ENCODE assay signal across 22 cellular contexts in the genomic region with DNA sequence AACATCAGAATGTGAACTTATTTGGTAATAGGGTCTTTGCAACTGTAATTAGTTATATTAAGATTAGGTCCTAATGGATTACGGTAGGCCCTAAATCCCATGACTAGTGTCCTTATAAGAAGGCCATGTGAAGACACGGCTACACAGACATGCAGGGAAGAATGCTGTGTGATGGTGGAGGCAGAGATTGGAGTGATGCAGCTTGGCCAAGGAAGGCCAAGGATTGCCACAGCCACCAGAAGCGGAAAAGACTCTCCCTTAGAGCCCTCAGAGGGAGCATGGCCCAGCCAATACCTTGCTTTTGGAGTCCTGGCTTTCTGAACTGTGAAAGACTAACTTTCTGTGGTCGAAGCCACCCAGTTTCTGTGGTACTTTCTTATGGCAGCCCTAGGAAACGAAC. TPM values are rescaled to one million over a fixed set of nuclear protein-coding genes. Genes with fewer than 3 reads are reported as not detected.
DNase-seq lines count a peak whose midpoint lies in the region; ATAC-seq, FAIRE-seq and TF ChIP-seq lines count a peak whose summit lies in the region.
"Had no signal": no experiment of that assay in that cellular context is flagged by ENCODE, and none has a peak within 500 bp of the region (broad histone marks: within the 10 kb centered on the region; RNA-seq: fewer than 3 reads in every experiment).

No MANE protein-coding gene starts in this region.

- H4K20me1 ChIP-seq in PC-3 (ENCODE audit: low read length), result no peaks in the 10 kb centered on the region

- ATAC-seq in HG03432 (IDR thresholded peaks at IDR 0.05; ENCODE audit: unreplicated experiment), result peak; percentile 46
- ATAC-seq in PC-3, result no peak
- ATAC-seq in foreskin keratinocyte, result no peak

- POLR2A ChIA-PET in PC-3 (lab: Charles Lee; ENCODE audit: unreplicated experiment), result no interaction called here

- no peak overlapping the region for H3K4me3 ChIP-seq in PC-3 (ENCODE audit: low read length)
- H3K4me3 ChIP-seq in skeletal muscle satellite cell (ENCODE audit: low read length), result no peak overlapping the region
- H3K4me3 ChIP-seq: HAP-1 had no signal

- H3K27me3 ChIP-seq in PC-3 (ENCODE audit: low read length) (no peaks in the 10 kb centered on the region), foreskin keratinocyte (no peaks in the 10 kb centered on the region), skeletal muscle satellite cell (ENCODE audit: control insufficient read depth, insufficient read depth, low read length) (no peaks in the 10 kb centered on the region)
- H3K27me3 ChIP-seq: BE2C had no signal

- peak overlapping the region; percentile 24 for H3K27ac ChIP-seq in PC-3 (ENCODE audit: low read length)
- peak overlapping the region; percentile 92 for H3K27ac ChIP-seq in foreskin keratinocyte

- H3K36me3 ChIP-seq in PC-3 (ENCODE audit: low read depth, low read length) (no peaks in the 10 kb centered on the region), skeletal muscle satellite cell (ENCODE audit: insufficient read depth, low read length) (no peaks in the 10 kb centered on the region)
- H3K36me3 ChIP-seq: BE2C, HAP-1 had no signal

- no peaks in the 10 kb centered on the region for H3K79me2 ChIP-seq in PC-3 (ENCODE audit: low read length)

- CTCF ChIA-PET in PC-3 (lab: Charles Lee), result no interaction called here

- H3K4me2 ChIP-seq in PC-3 (ENCODE audit: low read length) (no peak overlapping the region), skeletal muscle satellite cell (ENCODE audit: low read length) (peak overlapping the region; percentile 22)

- H3K9me3 ChIP-seq in PC-3 (ENCODE audit: low read length), result no peaks in the 10 kb centered on the region
- H3K9me3 ChIP-seq in skeletal muscle satellite cell (replicated peaks; ENCODE audit: low read length), result no peaks in the 10 kb centered on the region
- H3K9me3 ChIP-seq: BE2C, HAP-1 had no signal

- H3K9me2 ChIP-seq in PC-3 (replicated peaks; ENCODE audit: low read length), result no peaks in the 10 kb centered on the region

- FAIRE-seq in H54 (lab: Jason Lieb, UNC), result no peak
- FAIRE-seq: GM12891, GM19239, H1 had no signal

- no peak overlapping the region for H3K9ac ChIP-seq in PC-3 (ENCODE audit: low read length)
- no peak overlapping the region for H3K9ac ChIP-seq in skeletal muscle satellite cell (ENCODE audit: low read depth, low read length)

- H2AFZ ChIP-seq in PC-3 (ENCODE audit: low read length), result no peak overlapping the region

- TF ChIP-seq CTCF in PC-3 (conservative IDR thresholded peaks at IDR 0.05; ENCODE audit: low read depth, low read length) (no peak), foreskin keratinocyte (conservative IDR thresholded peaks at IDR 0.05) (no peak)

- BruUV-seq in PC-3 (replicated peaks; lab: Mats Ljungman, UMichigan), result no TSS peak

- H3F3A ChIP-seq in PC-3 (ENCODE audit: low read length, unreplicated experiment), result no peaks in the 10 kb centered on the region

- no peak for TF ChIP-seq POLR2A in H54 (IDR thresholded peaks at IDR 0.05; ENCODE audit: low read depth, low read length)

- H3K4me1 ChIP-seq in PC-3 (ENCODE audit: insufficient read depth, low read length) (peaks cover 6% of the 10 kb centered on the region; the same call in 1 of the 2 replicates), foreskin keratinocyte (peaks cover 4% of the 10 kb centered on the region), skeletal muscle satellite cell (ENCODE audit: control insufficient read depth, insufficient read depth, low read length) (peaks cover 11% of the 10 kb centered on the region)
- H3K4me1 ChIP-seq: BE2C, HAP-1 had no signal

- intact Hi-C loops in PC-3 (cut with micrococcal nuclease), result no loop called here

- no peak for DNase-seq in PC-3
- no peak for DNase-seq in foreskin keratinocyte
- no peak for DNase-seq in H54 (ENCODE audit: insufficient read length, low spot score)
- no peak for DNase-seq in NCI-H510A (lab: John Stamatoyannopoulos, UW)
- no peak for DNase-seq in iPS-NIHi11 (ENCODE audit: low spot score)
- DNase-seq: ACHN; BE2C; C1 segment of cervical spinal cord; CD4-positive, CD25-positive, alpha-beta regulatory T cell; CD8-positive, alpha-beta memory T cell; COR-L47; DMS 273 treated with DMSO at 0.1 percent for 48 hours; DMS53; DND-41 had no signal

RNA-seq across cellular contexts. Expression of a gene that starts 9.7 kb away (rescaled TPM):
- total RNA-seq in PC-3 (2014; rRNA removed) (7.1 and 9.0 TPM in 2 replicates), foreskin keratinocyte (9.8 and 12.1 TPM in 2 replicates)
- 6.6 and 7.0 TPM in 2 replicates for polyA plus RNA-seq in foreskin keratinocyte
- total RNA-seq in skeletal muscle satellite cell (2012; rRNA removed), result 5.2 and 6.1 TPM in 2 replicates

RNA-seq across cellular contexts. Expression of a gene that starts 27.6 kb away (rescaled TPM):
- total RNA-seq in PC-3 (2014; rRNA removed) (not detected in 2 replicates), foreskin keratinocyte (not detected in 2 replicates)
- polyA plus RNA-seq in foreskin keratinocyte, result not detected in 2 replicates
- not detected in 2 replicates for total RNA-seq in skeletal muscle satellite cell (2012; rRNA removed)
- total RNA-seq: A172; CD4-positive, CD25-positive, alpha-beta regulatory T cell; CD8-positive, alpha-beta memory T cell; H1 had no signal
- polyA plus RNA-seq: H1, IgD-negative memory B cell had no signal

RNA-seq across cellular contexts. Expression of a gene that starts 39.9 kb away (rescaled TPM):
- total RNA-seq in PC-3 (2014; rRNA removed) (0.91 and 1.8 TPM in 2 replicates), foreskin keratinocyte (0.10 and 0.18 TPM in 2 replicates)
- polyA plus RNA-seq in foreskin keratinocyte, result 0.06 and 0.07 TPM in 2 replicates
- 0.44 and 0.76 TPM in 2 replicates for total RNA-seq in skeletal muscle satellite cell (2012; rRNA removed)
- total RNA-seq: CD4-positive, CD25-positive, alpha-beta regulatory T cell; CD8-positive, alpha-beta memory T cell had no signal
- polyA plus RNA-seq: CD4-positive, CD25-positive, alpha-beta regulatory T cell; CD8-positive, alpha-beta memory T cell; IgD-negative memory B cell had no signal
